Comparison of ENCODE assay signal across 8 cellular contexts in genomic region chr9:6412572-6413364, GRCh38. TPM values are rescaled to one million over a fixed set of nuclear protein-coding genes. Genes with fewer than 3 reads are reported as not detected.
DNase-seq lines count a peak whose midpoint lies in the region; ATAC-seq and TF ChIP-seq lines count a peak whose summit lies in the region.

A gene with protein sequence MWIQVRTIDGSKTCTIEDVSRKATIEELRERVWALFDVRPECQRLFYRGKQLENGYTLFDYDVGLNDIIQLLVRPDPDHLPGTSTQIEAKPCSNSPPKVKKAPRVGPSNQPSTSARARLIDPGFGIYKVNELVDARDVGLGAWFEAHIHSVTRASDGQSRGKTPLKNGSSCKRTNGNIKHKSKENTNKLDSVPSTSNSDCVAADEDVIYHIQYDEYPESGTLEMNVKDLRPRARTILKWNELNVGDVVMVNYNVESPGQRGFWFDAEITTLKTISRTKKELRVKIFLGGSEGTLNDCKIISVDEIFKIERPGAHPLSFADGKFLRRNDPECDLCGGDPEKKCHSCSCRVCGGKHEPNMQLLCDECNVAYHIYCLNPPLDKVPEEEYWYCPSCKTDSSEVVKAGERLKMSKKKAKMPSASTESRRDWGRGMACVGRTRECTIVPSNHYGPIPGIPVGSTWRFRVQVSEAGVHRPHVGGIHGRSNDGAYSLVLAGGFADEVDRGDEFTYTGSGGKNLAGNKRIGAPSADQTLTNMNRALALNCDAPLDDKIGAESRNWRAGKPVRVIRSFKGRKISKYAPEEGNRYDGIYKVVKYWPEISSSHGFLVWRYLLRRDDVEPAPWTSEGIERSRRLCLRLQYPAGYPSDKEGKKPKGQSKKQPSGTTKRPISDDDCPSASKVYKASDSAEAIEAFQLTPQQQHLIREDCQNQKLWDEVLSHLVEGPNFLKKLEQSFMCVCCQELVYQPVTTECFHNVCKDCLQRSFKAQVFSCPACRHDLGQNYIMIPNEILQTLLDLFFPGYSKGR (plus strand): TSS chr9:6413199. CDS start chr9:6413491, 292 bp downstream.

- peaks cover 44% of the 10 kb centered on the region for H3K79me2 ChIP-seq in PC-9 (ENCODE audit: low read depth)

- H3F3A ChIP-seq in PC-9 (ENCODE audit: insufficient read depth, low read depth): no peaks in the 10 kb centered on the region

- H2AFZ ChIP-seq in PC-9: peak within 1 kb of the TSS; percentile 77

- H3K27ac ChIP-seq in PC-9 (peak within 1 kb of the TSS; percentile 5; the same call in 1 of the 2 replicates), esophagus (ENCODE audit: low read depth in 2 of 2, low read length in 1 of 2) (peak within 1 kb of the TSS; percentile 88), muscle layer of colon (ENCODE audit: low read depth, low read length) (peak within 1 kb of the TSS; percentile 96)

- WGBS in esophagus, 2 donors: 3 to 5% methylated on average over 80 of the region's 80 CpGs

- H3K4me3 ChIP-seq in Jurkat, Clone E6-1 (ENCODE audit: low read length): peak within 1 kb of the TSS; percentile 74
- H3K4me3 ChIP-seq in PC-9 (peak within 1 kb of the TSS; percentile 79), esophagus (ENCODE audit: low read depth in 1 of 2, low read length in 2 of 2) (peak within 1 kb of the TSS; percentile 93 to 95), muscle layer of colon (ENCODE audit: low read depth in 1 of 2, low read length in 2 of 2) (peak within 1 kb of the TSS; percentile 74 to 97)

- intact Hi-C loops in PC-9 (cut with micrococcal nuclease; ENCODE audit: unreplicated experiment): loop anchor here (5.0 kb wide), 1 partner anchor 345 kb away; the partner anchor contains the start of gene KDM4C

- peaks cover 11% of the 10 kb centered on the region for H3K4me1 ChIP-seq in PC-9 (replicated peaks; ENCODE audit: insufficient read depth)
- H3K4me1 ChIP-seq in esophagus (ENCODE audit: control insufficient read depth in 2 of 2, insufficient read depth in 2 of 2, low read length in 1 of 2): peaks cover 0 to 3% of the 10 kb centered on the region in 2 donors
- peaks cover 20% of the 10 kb centered on the region for H3K4me1 ChIP-seq in muscle layer of colon (ENCODE audit: insufficient read depth, low read length)

- ATAC-seq in GM21619 (IDR thresholded peaks at IDR 0.05; ENCODE audit: unreplicated experiment): peak; percentile 70

- POLR2A ChIA-PET in PC-9 (lab: Charles Lee; ENCODE audit: unreplicated experiment): interaction anchor here (0.5 to 0.7 kb wide), 4 partner anchors 15 to 397 kb away, joined by 4 to 9 read pairs (median 4); partner anchors contain the start of gene RANBP6

- peaks cover 33% of the 10 kb centered on the region for H3K4me1 Mint-ChIP-seq in activated T-cell treated with anti-CD3 and anti-CD28 coated beads, Interleukin-2, amount 50 U/mL, for 24 hours (ENCODE audit: low read depth)

- H4K20me1 ChIP-seq in PC-9 (ENCODE audit: insufficient read depth): peaks cover 21% of the 10 kb centered on the region

- no peaks in the 10 kb centered on the region; the same call in 1 of the 2 replicates for H3K36me3 ChIP-seq in PC-9 (ENCODE audit: low read depth)
- no peaks in the 10 kb centered on the region for H3K36me3 ChIP-seq in esophagus (ENCODE audit: control insufficient read depth in 2 of 2, insufficient read depth in 2 of 2, low read length in 1 of 2)
- no peaks in the 10 kb centered on the region for H3K36me3 ChIP-seq in muscle layer of colon (ENCODE audit: insufficient read depth, low read length)

- H3K27me3 ChIP-seq in PC-9 (ENCODE audit: insufficient read depth, low read depth) (no peaks in the 10 kb centered on the region), esophagus (ENCODE audit: control insufficient read depth in 1 of 2, insufficient read depth in 2 of 2, low read length in 2 of 2) (no peaks in the 10 kb centered on the region), muscle layer of colon (ENCODE audit: control insufficient read depth in 1 of 2, insufficient read depth in 2 of 2, low read length in 2 of 2) (no peaks in the 10 kb centered on the region)

- no peaks in the 10 kb centered on the region for H3K9me3 ChIP-seq in PC-9 (ENCODE audit: insufficient read depth, low read depth)
- H3K9me3 ChIP-seq in esophagus (ENCODE audit: control insufficient read depth in 2 of 2, insufficient read depth in 1 of 2, low read depth in 1 of 2, low read length in 1 of 2): no peaks in the 10 kb centered on the region
- H3K9me3 ChIP-seq in muscle layer of colon (ENCODE audit: low read length): no peaks in the 10 kb centered on the region

- no peaks in the 10 kb centered on the region for H3K9me3 Mint-ChIP-seq in activated T-cell treated with anti-CD3 and anti-CD28 coated beads, Interleukin-2, amount 50 U/mL, for 24 hours

- H3K27me3 Mint-ChIP-seq in activated T-cell treated with anti-CD3 and anti-CD28 coated beads, Interleukin-2, amount 50 U/mL, for 24 hours: no peaks in the 10 kb centered on the region

- no peaks in the 10 kb centered on the region for H3K9me2 ChIP-seq in PC-9 (ENCODE audit: insufficient read depth)

- H3K4me3 Mint-ChIP-seq in activated T-cell treated with anti-CD3 and anti-CD28 coated beads, Interleukin-2, amount 50 U/mL, for 24 hours: peak within 1 kb of the TSS; percentile 84

- peak within 1 kb of the TSS; percentile 96 for H3K27ac Mint-ChIP-seq in activated T-cell treated with anti-CD3 and anti-CD28 coated beads, Interleukin-2, amount 50 U/mL, for 24 hours

- peak; percentile 96 for DNase-seq in DMS153 (lab: John Stamatoyannopoulos, UW)
- DNase-seq in Jurkat, Clone E6-1 (ENCODE audit: low read depth, low spot score): peak; percentile 98
- peak; percentile 82 to 87 for DNase-seq in PC-9
- DNase-seq in activated T-cell treated with anti-CD3 and anti-CD28 coated beads, Interleukin-2, amount 50 U/mL, for 24 hours: peak; percentile 99
- peak; percentile 99 for DNase-seq in stimulated activated CD8-positive, alpha-beta memory T cell treated with anti-CD3 and anti-CD28 coated beads, Interleukin-7, amount 100 ng/mL, for 24 hours (ENCODE audit: low read depth)

- peak within 1 kb of the TSS; percentile 80 for H3K4me2 ChIP-seq in PC-9

- TSS peak; percentile 63 for BruUV-seq in PC-9 (replicated peaks; lab: Mats Ljungman, UMichigan)

- CTCF ChIA-PET in PC-9 (lab: Charles Lee): no interaction called here

- H3K36me3 Mint-ChIP-seq in activated T-cell treated with anti-CD3 and anti-CD28 coated beads, Interleukin-2, amount 50 U/mL, for 24 hours (ENCODE audit: low read depth): peaks cover 33% of the 10 kb centered on the region

- TF ChIP-seq CTCF in PC-9 (conservative IDR thresholded peaks at IDR 0.05): no peak

- peak within 1 kb of the TSS; percentile 72 for H3K9ac ChIP-seq in muscle layer of colon (ENCODE audit: low read length)

RNA-seq across cellular contexts. Expression of the gene that starts here (rescaled TPM):
- 55.6 TPM for polyA plus RNA-seq in Jurkat, Clone E6-1 (2012; ENCODE audit: insufficient read depth, insufficient read length)
- total RNA-seq in PC-9 (2021): 32.6 and 40.9 TPM in 2 replicates
- polyA plus RNA-seq in esophagus: 10 to 100 TPM in 1 of 2 donors, 1 to 10 TPM in 1; 9.9 to 13.7 TPM

Comparison
In these comparisons a context has a peak if more than half of its experiments do, and no peak if none do; other contexts are left out.
1. Peak in every context shown above with its lines: DNase-seq, ATAC-seq, H3K4me3 ChIP-seq and H3K27ac ChIP-seq.
2. H3K27ac ChIP-seq: peak in every context shown above with its lines; median percentile 96 in muscle layer of colon; 88 in esophagus; 5 in PC-9.